17 cellular contexts compared by ENCODE assay signal in the genomic region with DNA sequence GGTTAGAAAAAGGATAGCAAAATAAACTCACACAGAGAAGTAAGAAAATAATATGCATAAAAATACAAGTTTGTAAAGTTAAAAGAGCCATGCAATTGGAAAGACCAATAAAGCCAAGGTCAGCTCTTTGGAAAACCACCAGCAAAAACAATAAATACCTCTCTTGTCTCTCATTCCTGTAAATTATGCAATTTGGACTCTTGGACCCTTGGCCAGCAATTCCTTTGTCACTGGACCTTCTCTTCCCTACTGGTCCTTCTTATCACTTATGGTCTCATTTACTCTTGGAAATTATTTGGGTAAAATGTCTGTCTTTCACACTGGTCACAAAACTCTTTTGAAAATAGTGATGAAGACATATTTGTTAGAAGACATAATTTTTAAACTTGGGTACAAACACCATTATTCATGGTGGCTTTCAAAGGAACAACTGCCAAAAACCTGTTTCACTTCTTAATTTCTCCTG.
DNase-seq lines count a peak whose midpoint lies in the region; ATAC-seq, FAIRE-seq and TF ChIP-seq lines count a peak whose summit lies in the region.
"Had no signal": no experiment of that assay in that cellular context is flagged by ENCODE, and none has a peak within 500 bp of the region (broad histone marks: within the 10 kb centered on the region; RNA-seq: fewer than 3 reads in every experiment).

No MANE protein-coding gene starts in this region.

- H3K4me2 ChIP-seq in HepG2 (ENCODE audit: low read depth, low read length) (peak overlapping the region; percentile 42), smooth muscle cell (no peak overlapping the region)
- H3K4me2 ChIP-seq: BLaER1 had no signal

- POLR2A ChIA-PET in Caco-2 (lab: Charles Lee) (no interaction called here), WTC11 (lab: Charles Lee) (no interaction called here), HepG2 (lab: Yijun Ruan, JAX) (interaction anchor here (1.0 kb wide), 1 partner anchor 240 kb away, joined by 3 read pairs; no protein-coding TSS in a partner anchor)

- H3K27ac ChIP-seq in HepG2 (ENCODE audit: extremely low read length, insufficient read depth, low read length): peak overlapping the region; percentile 84
- H3K27ac ChIP-seq in smooth muscle cell (ENCODE audit: low read depth): no peak overlapping the region
- H3K27ac ChIP-seq: BLaER1 had no signal

- BruUV-seq in Caco-2 (replicated peaks; lab: Mats Ljungman, UMichigan) (no TSS peak), HepG2 (replicated peaks; lab: Mats Ljungman, UMichigan) (no TSS peak)

- H3K36me3 Mint-ChIP-seq in Caco-2 (ENCODE audit: insufficient read depth, unreplicated experiment) (no peaks in the 10 kb centered on the region), WTC11 (no peaks in the 10 kb centered on the region)
- no peaks in the 10 kb centered on the region for H3K36me3 Mint-ChIP-seq in activated naive CD4-positive, alpha-beta T cell treated with anti-CD3 and anti-CD28 coated beads, Interleukin-2, amount 50 U/mL, for 72 hours
- H3K36me3 Mint-ChIP-seq: CD8-positive, alpha-beta memory T cell; IgD-negative memory B cell had no signal

- H3K9ac ChIP-seq in HepG2 (ENCODE audit: insufficient read depth, low read depth, low read length): peak overlapping the region; percentile 13; the same call in 1 of the 2 replicates
- H3K9ac ChIP-seq in smooth muscle cell (ENCODE audit: low read depth): no peak overlapping the region
- H3K9ac ChIP-seq: BLaER1 had no signal

- H3F3A ChIP-seq in smooth muscle cell (ENCODE audit: low read depth): no peaks in the 10 kb centered on the region

- TF ChIP-seq EP300 in HepG2 (IDR thresholded peaks at IDR 0.05; ENCODE audit: low read depth in 2 of 2, low read length in 2 of 2) (peak; percentile 94 to 97), HepG2 (CRISPR knock-in tag; IDR thresholded peaks at IDR 0.05; ENCODE audit: borderline replicate concordance) (peak; percentile 80; the same call in 1 of the 2 replicates)

- H3K27ac Mint-ChIP-seq in Caco-2 (ENCODE audit: unreplicated experiment) (peak overlapping the region; percentile 13), WTC11 (no peak overlapping the region)
- H3K27ac Mint-ChIP-seq in activated naive CD4-positive, alpha-beta T cell treated with anti-CD3 and anti-CD28 coated beads, Interleukin-2, amount 50 U/mL, for 72 hours: no peak overlapping the region
- H3K27ac Mint-ChIP-seq: CD8-positive, alpha-beta memory T cell; H9; IgD-negative memory B cell had no signal

- H3K4me1 Mint-ChIP-seq in Caco-2 (ENCODE audit: low read depth, unreplicated experiment) (peaks cover 22% of the 10 kb centered on the region), WTC11 (peaks cover 6% of the 10 kb centered on the region)
- H3K4me1 Mint-ChIP-seq: CD8-positive, alpha-beta memory T cell; H9; IgD-negative memory B cell had no signal

- no peak overlapping the region for H3K4me3 ChIP-seq in Caco-2 (ENCODE audit: low read depth, low read length)
- no peak overlapping the region for H3K4me3 ChIP-seq in HepG2 (replicated peaks in 1 of 3; ENCODE audit: insufficient read depth in 1 of 3, low read depth in 2 of 3, low read length in 3 of 3)
- H3K4me3 ChIP-seq in smooth muscle cell: no peak overlapping the region
- H3K4me3 ChIP-seq: BLaER1 had no signal

- H3K27me3 ChIP-seq in Caco-2 (replicated peaks; ENCODE audit: control insufficient read depth, insufficient read depth, low read length) (no peaks in the 10 kb centered on the region), HepG2 (ENCODE audit: control insufficient read depth in 1 of 2, insufficient read depth in 2 of 2, low read length in 2 of 2) (no peaks in the 10 kb centered on the region), smooth muscle cell (ENCODE audit: low read depth) (no peaks in the 10 kb centered on the region)
- H3K27me3 ChIP-seq: BLaER1 had no signal

- no peak for TF ChIP-seq CTCF in Caco-2 (IDR thresholded peaks at IDR 0.05; ENCODE audit: insufficient read depth in 1 of 2, low read depth in 1 of 2, low read length in 1 of 2, severe bottlenecking in 1 of 2, unreplicated experiment in 1 of 2)
- TF ChIP-seq CTCF in WTC11 (IDR thresholded peaks at IDR 0.05): no peak
- TF ChIP-seq CTCF in HepG2 (CRISPR knock-in tag; IDR thresholded peaks at IDR 0.05): no peak
- no peak for TF ChIP-seq CTCF in smooth muscle cell (IDR thresholded peaks at IDR 0.05; ENCODE audit: borderline replicate concordance, insufficient read depth, poor library complexity, severe bottlenecking)

- TF ChIP-seq POLR2A in HepG2 (IDR thresholded peaks at IDR 0.05; ENCODE audit: insufficient read depth in 1 of 2, low read depth in 2 of 2, low read length in 2 of 2): no peak

- H3K4me1 ChIP-seq in Caco-2: peaks cover 25% of the 10 kb centered on the region
- peaks cover 55% of the 10 kb centered on the region for H3K4me1 ChIP-seq in HepG2 (ENCODE audit: insufficient read depth, low read length)
- no peaks in the 10 kb centered on the region for H3K4me1 ChIP-seq in smooth muscle cell (ENCODE audit: low read depth)
- H3K4me1 ChIP-seq: BLaER1 had no signal

- H3K27me3 Mint-ChIP-seq in Caco-2 (ENCODE audit: insufficient read depth, unreplicated experiment): no peaks in the 10 kb centered on the region
- H3K27me3 Mint-ChIP-seq in WTC11 (ENCODE audit: low read depth): no peaks in the 10 kb centered on the region
- H3K27me3 Mint-ChIP-seq: CD8-positive, alpha-beta memory T cell had no signal

- peak; percentile 76 for FAIRE-seq in HepG2 (lab: Jason Lieb, UNC)
- FAIRE-seq: GM19239 had no signal

- DNase-seq in Caco-2 (peak; percentile 59 to 62), WTC11 (ENCODE audit: low spot score) (no peak), HepG2 (ENCODE audit: low spot score) (peak; percentile 97), renal cortical epithelial cell (ENCODE audit: low read depth) (peak; percentile 28), smooth muscle cell (lab: John Stamatoyannopoulos, UW; ENCODE audit: unreplicated experiment) (no peak)
- DNase-seq in activated naive CD4-positive, alpha-beta T cell treated with anti-CD3 and anti-CD28 coated beads, Interleukin-2, amount 50 U/mL, for 72 hours (ENCODE audit: low spot score in 2 of 2): no peak
- DNase-seq: 8988T; AML-193; CD8-positive, alpha-beta memory T cell; DMS53; GF-D8; GOT3; H9 had no signal

- TF ChIP-seq RAD21 in HepG2 (CRISPR knock-in tag; IDR thresholded peaks at IDR 0.05): no peak

- no peaks in the 10 kb centered on the region for H3K36me3 ChIP-seq in Caco-2 (ENCODE audit: control insufficient read depth, insufficient read depth, low read length)
- H3K36me3 ChIP-seq in HepG2 (replicated peaks in 1 of 2; ENCODE audit: control insufficient read depth in 1 of 2, insufficient read depth in 2 of 2, low read length in 2 of 2): no peaks in the 10 kb centered on the region
- no peaks in the 10 kb centered on the region for H3K36me3 ChIP-seq in smooth muscle cell (ENCODE audit: low read depth)
- H3K36me3 ChIP-seq: BLaER1 had no signal

- H3K4me3 Mint-ChIP-seq in Caco-2 (ENCODE audit: unreplicated experiment) (peak overlapping the region; percentile 9), WTC11 (no peak overlapping the region)
- H3K4me3 Mint-ChIP-seq: CD8-positive, alpha-beta memory T cell; H9; IgD-negative memory B cell had no signal

- no peaks in the 10 kb centered on the region for H4K20me1 ChIP-seq in HepG2 (ENCODE audit: insufficient read depth, low read length)
- no peaks in the 10 kb centered on the region for H4K20me1 ChIP-seq in smooth muscle cell (ENCODE audit: low read depth)
- H4K20me1 ChIP-seq: BLaER1 had no signal

- no peaks in the 10 kb centered on the region for H3K79me2 ChIP-seq in HepG2 (ENCODE audit: insufficient read depth, low read length)
- H3K79me2 ChIP-seq in smooth muscle cell (ENCODE audit: low read depth): no peaks in the 10 kb centered on the region

- no peak for ATAC-seq in WTC11
- peak; percentile 91 for ATAC-seq in HepG2
- no peak for ATAC-seq in HG02623 (IDR thresholded peaks at IDR 0.05; ENCODE audit: unreplicated experiment)
- no peak for ATAC-seq in activated naive CD4-positive, alpha-beta T cell treated with anti-CD3 and anti-CD28 coated beads, Interleukin-2, amount 50 U/mL, for 72 hours

- in situ Hi-C loops in HepG2 (cut with HindIII; ENCODE audit: extremely low pct_ligation_motif_present, low pct_unique_long_range_greater_than_20kb): loop anchor here (25.0 kb wide), 1 partner anchor 660 kb away; a partner anchor contains a TSS

- H2AFZ ChIP-seq in HepG2 (ENCODE audit: low read length) (no peak overlapping the region), smooth muscle cell (ENCODE audit: low read depth) (no peak overlapping the region)

- H3K9me3 Mint-ChIP-seq in Caco-2 (ENCODE audit: unreplicated experiment) (no peaks in the 10 kb centered on the region), WTC11 (no peaks in the 10 kb centered on the region)
- no peaks in the 10 kb centered on the region for H3K9me3 Mint-ChIP-seq in activated naive CD4-positive, alpha-beta T cell treated with anti-CD3 and anti-CD28 coated beads, Interleukin-2, amount 50 U/mL, for 72 hours
- H3K9me3 Mint-ChIP-seq: CD8-positive, alpha-beta memory T cell; H9; IgD-negative memory B cell had no signal

- no peaks in the 10 kb centered on the region for H3K9me3 ChIP-seq in Caco-2
- no peaks in the 10 kb centered on the region for H3K9me3 ChIP-seq in HepG2 (ENCODE audit: low read length)
- no peaks in the 10 kb centered on the region for H3K9me3 ChIP-seq in smooth muscle cell (replicated peaks; ENCODE audit: low read depth)
- H3K9me3 ChIP-seq: BLaER1 had no signal

- intact Hi-C loops in Caco-2 (cut with micrococcal nuclease; ENCODE audit: unreplicated experiment) (no loop called here), HepG2 (cut with micrococcal nuclease; ENCODE audit: unreplicated experiment) (loop anchor here (1.0 to 5.0 kb wide), 4 partner anchors 55 to 660 kb away; a partner anchor contains a TSS)

- CTCF ChIA-PET in Caco-2 (lab: Charles Lee) (no interaction called here), WTC11 (lab: Charles Lee) (no interaction called here), HepG2 (lab: Yijun Ruan, JAX; ENCODE audit: low intra/inter-chr PET ratio, low total read pairs) (no interaction called here)

TF ChIP-seq in HepG2, 621 proteins besides CTCF, POLR2A, EP300 and RAD21 (continues in another document):
- no peak for TF ChIP-seq ATRX (CRISPR knock-in tag; IDR thresholded peaks at IDR 0.05; ENCODE audit: borderline replicate concordance)
- peak; percentile 53; the same call in 1 of the 2 replicates for TF ChIP-seq FOSL2 (CRISPR knock-in tag; IDR thresholded peaks at IDR 0.05)
- TF ChIP-seq RFX3 (CRISPR knock-in tag; IDR thresholded peaks at IDR 0.05): peak; percentile 27; the same call in 1 of the 2 replicates
- no peak for TF ChIP-seq ZNF605 (CRISPR knock-in tag; IDR thresholded peaks at IDR 0.05)

Comparison
In these comparisons a context has a peak if more than half of its experiments do, and no peak if none do; other contexts are left out.
1. DNase-seq: peak in Caco-2 (2 of 2), HepG2 (single experiment) and renal cortical epithelial cell (single experiment); none in WTC11 (single experiment), activated naive CD4-positive, alpha-beta T cell treated with anti-CD3 and anti-CD28 coated beads, Interleukin-2, amount 50 U/mL, for 72 hours (0 of 2) and smooth muscle cell (single experiment).